In genomic region chr1:173333581-173333980, GRCh38 we compare ENCODE assay signal across 11 cellular contexts.
DNase-seq lines count a peak whose midpoint lies in the region; ATAC-seq and TF ChIP-seq lines count a peak whose summit lies in the region.
"Had no signal": no experiment of that assay in that cellular context is flagged by ENCODE, and none has a peak within 500 bp of the region (broad histone marks: within the 10 kb centered on the region; RNA-seq: fewer than 3 reads in every experiment).

No MANE protein-coding gene starts in this region.

- no peak overlapping the region for H3K4me3 ChIP-seq in prostate gland
- H3K4me3 ChIP-seq: pancreas, SK-N-MC had no signal

- no peaks in the 10 kb centered on the region for H3K4me1 ChIP-seq in prostate gland (replicated peaks)
- H3K4me1 ChIP-seq: pancreas had no signal

- H3K27ac ChIP-seq in prostate gland = no peak overlapping the region
- H3K27ac ChIP-seq: pancreas, SK-N-MC had no signal

- intact Hi-C loops in prostate gland (cut with DNase I) = no loop called here

- H3K36me3 ChIP-seq in prostate gland = no peaks in the 10 kb centered on the region
- H3K36me3 ChIP-seq: pancreas had no signal

- H3K27me3 ChIP-seq in prostate gland (replicated peaks; ENCODE audit: insufficient read depth) = no peaks in the 10 kb centered on the region
- H3K27me3 ChIP-seq: pancreas had no signal

- 100% methylated on average over 1 of the region's 1 CpG for WGBS in prostate gland

- TF ChIP-seq POLR2A in prostate gland (IDR thresholded peaks at IDR 0.05) = no peak

- H3K9me3 ChIP-seq in prostate gland = no peaks in the 10 kb centered on the region
- H3K9me3 ChIP-seq: pancreas had no signal

- peak; percentile 88 for ATAC-seq in GM18520 (IDR thresholded peaks at IDR 0.05; ENCODE audit: unreplicated experiment)
- ATAC-seq in GM21526 (IDR thresholded peaks at IDR 0.05; ENCODE audit: low FRiP score, unreplicated experiment) = peak; percentile 73
- ATAC-seq in HG03378 (IDR thresholded peaks at IDR 0.05; ENCODE audit: unreplicated experiment) = peak; percentile 71
- ATAC-seq: pancreas had no signal

- DNase-seq in iris pigment epithelial cell (ENCODE audit: low read depth) (peak; percentile 71), NCI-H510A (lab: John Stamatoyannopoulos, UW) (no peak), germinal center (ENCODE audit: low spot score) (no peak), NK-92 (lab: John Stamatoyannopoulos, UW; ENCODE audit: unreplicated experiment) (no peak), prostate gland (ENCODE audit: low spot score) (no peak)
- DNase-seq: activated CD8-positive, alpha-beta memory T cell treated with anti-CD3 and anti-CD28 coated beads, Interleukin-2, amount 50 U/mL, for 4 hours; pancreas had no signal

- no peak for TF ChIP-seq CTCF in prostate gland (IDR thresholded peaks at IDR 0.05)
